36 cellular contexts compared by ENCODE assay signal in the genomic region with DNA sequence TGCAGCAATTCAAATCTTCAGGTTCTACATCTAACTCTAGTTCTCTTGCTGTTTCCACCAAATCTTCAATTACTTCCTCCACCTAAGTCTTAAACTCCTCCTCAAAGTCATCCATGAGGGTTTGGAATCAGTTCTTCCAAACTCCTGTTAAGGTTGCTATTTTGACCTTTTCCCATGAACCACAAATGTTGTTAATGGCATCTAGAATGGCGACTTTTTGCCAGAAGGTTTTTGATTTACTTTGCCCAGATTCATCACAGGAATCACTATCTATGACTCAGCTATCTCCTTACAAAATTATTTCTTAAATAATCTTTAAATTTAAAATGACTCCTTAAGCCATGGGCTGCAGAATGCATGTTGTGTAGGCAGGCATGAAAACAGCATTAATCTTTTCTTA.
"Had no signal": no experiment of that assay in that cellular context is flagged by ENCODE, and none has a peak within 500 bp of the region (broad histone marks: within the 10 kb centered on the region; RNA-seq: fewer than 3 reads in every experiment).

No MANE protein-coding gene starts in this region.

- H3K27ac Mint-ChIP-seq: activated CD4-positive, alpha-beta memory T cell treated with anti-CD3 and anti-CD28 coated beads, Interleukin-2, amount 10 ng/mL, durations not matched to agents 7 days and 5 days; activated CD8-positive, alpha-beta memory T cell treated with anti-CD3 and anti-CD28 coated beads, Interleukin-2, amount 10 ng/mL, durations not matched to agents 7 days and 5 days; activated naive CD8-positive, alpha-beta T cell treated with anti-CD3 and anti-CD28 coated beads for 36 hours; T-cell had no signal

- H3K4me3 ChIP-seq: cardiac muscle cell, PC-9, SJCRH30, SK-N-MC had no signal

- H3K9me3 Mint-ChIP-seq: central memory CD8-positive, alpha-beta T cell; T-cell had no signal

- H3K36me3 ChIP-seq: cardiac muscle cell, SJCRH30, WERI-Rb-1 had no signal

- H3K27me3 Mint-ChIP-seq: central memory CD8-positive, alpha-beta T cell had no signal

- H3K36me3 Mint-ChIP-seq: T-cell had no signal

- H3K4me3 Mint-ChIP-seq: activated CD4-positive, alpha-beta memory T cell treated with anti-CD3 and anti-CD28 coated beads, Interleukin-2, amount 10 ng/mL, durations not matched to agents 7 days and 5 days; activated CD8-positive, alpha-beta memory T cell treated with anti-CD3 and anti-CD28 coated beads, Interleukin-2, amount 10 ng/mL, durations not matched to agents 7 days and 5 days; activated naive CD8-positive, alpha-beta T cell treated with anti-CD3 and anti-CD28 coated beads for 36 hours; central memory CD8-positive, alpha-beta T cell; T-cell had no signal

- H2AFZ ChIP-seq: PC-9 had no signal

- H3K4me2 ChIP-seq: PC-9 had no signal

- H3K9me3 ChIP-seq: SJCRH30 had no signal

- ATAC-seq: activated CD8-positive, alpha-beta memory T cell treated with anti-CD3 and anti-CD28 coated beads, Interleukin-2, amount 10 ng/mL, durations not matched to agents 7 days and 5 days; T-cell had no signal

- DNase-seq: activated CD4-positive, alpha-beta memory T cell treated with anti-CD3 and anti-CD28 coated beads, Interleukin-2, amount 10 ng/mL, durations not matched to agents 7 days and 5 days; activated CD4-positive, alpha-beta T cell treated with anti-CD3 and anti-CD28 coated beads for 1 hour; activated CD4-positive, alpha-beta T cell treated with anti-CD3 and anti-CD28 coated beads for 48 hours; activated CD4-positive, CD25-positive, alpha-beta regulatory T cell; activated CD8-positive, alpha-beta memory T cell treated with anti-CD3 and anti-CD28 coated beads for 24 hours; activated CD8-positive, alpha-beta memory T cell treated with anti-CD3 and anti-CD28 coated beads, Interleukin-2, amount 10 ng/mL, durations not matched to agents 7 days and 5 days; activated CD8-positive, alpha-beta memory T cell treated with anti-CD3 and anti-CD28 coated beads, Interleukin-2, amount 50 U/mL, for 48 hours; activated effector memory CD4-positive, alpha-beta T cell treated with anti-CD3 and anti-CD28 coated beads, Interleukin-2, amount 50 U/mL, for 16 hours; activated naive CD4-positive, alpha-beta T cell; activated naive CD4-positive, alpha-beta T cell treated with anti-CD3 and anti-CD28 coated beads, Interleukin-2, amount 50 U/mL, for 16 hours; activated naive CD8-positive, alpha-beta T cell treated with anti-CD3 and anti-CD28 coated beads for 36 hours; activated T-cell treated with anti-CD3 and anti-CD28 coated beads, Interleukin-2, amount 50 U/mL, for 48 hours; amniotic stem cell; aorta; Kasumi-1; NCI-H1092 treated with DMSO at 0.1 percent for 48 hours; NCI-H1417; NCI-H146; NCI-H187; NCI-H2029 treated with DMSO at 0.1 percent for 48 hours; NCI-H2107; NCI-H2171; NCI-H510A; NCI-H526; NCI-H748 treated with DMSO at 0.1 percent for 48 hours; NK-92 treated with Interleukin-12 subunit alpha and Interleukin-12 subunit beta, amount 100 ng/mL, for 24 hours; PC-9; SHP77; SJCRH30; T-cell; T-helper 2 cell; T-helper 9 cell; WERI-Rb-1 had no signal

- H3K27me3 ChIP-seq: SJCRH30 had no signal

- H3K27ac ChIP-seq: cardiac muscle cell, PC-9, SJCRH30, SK-N-MC, WERI-Rb-1 had no signal
